ENCODE assay signal across 9 cellular contexts in genomic region chr10:73941300-73941699, GRCh38. TPM values are rescaled to one million over a fixed set of nuclear protein-coding genes. Genes with fewer than 3 reads are reported as not detected.
DNase-seq lines count a peak whose midpoint lies in the region; ATAC-seq and TF ChIP-seq lines count a peak whose summit lies in the region.
"Had no signal": no experiment of that assay in that cellular context is flagged by ENCODE, and none has a peak within 500 bp of the region (broad histone marks: within the 10 kb centered on the region; RNA-seq: fewer than 3 reads in every experiment).

No MANE protein-coding gene starts in this region.

- H3K4me2 ChIP-seq in Loucy (ENCODE audit: low read depth, low read length, poor library complexity, severe bottlenecking) (peak overlapping the region; percentile 74), mesendoderm (ENCODE audit: low read length) (no peak overlapping the region)

- H3K4me3 ChIP-seq in Loucy (ENCODE audit: low read length, poor library complexity, severe bottlenecking) (no peak overlapping the region), astrocyte of the spinal cord (ENCODE audit: low read depth, low read length) (no peak overlapping the region), mesendoderm (ENCODE audit: low read length) (no peak overlapping the region), thoracic aorta (no peak overlapping the region), HAP-1 (no peak overlapping the region)
- H3K4me3 ChIP-seq: GM12878 had no signal

- H3K4me1 Mint-ChIP-seq in activated CD8-positive, alpha-beta memory T cell treated with anti-CD3 and anti-CD28 coated beads, Interleukin-2, amount 10 ng/mL, durations not matched to agents 7 days and 5 days, result peaks cover 12% of the 10 kb centered on the region

- H3K4me1 ChIP-seq in Loucy (ENCODE audit: insufficient read depth, low read length, poor library complexity, severe bottlenecking) (peaks cover 7% of the 10 kb centered on the region), mesendoderm (ENCODE audit: control insufficient read depth, low read depth, low read length) (no peaks in the 10 kb centered on the region), thoracic aorta (ENCODE audit: control insufficient read depth in 1 of 2, low read depth in 2 of 2) (peaks cover 6 to 15% of the 10 kb centered on the region in 2 donors), HAP-1 (peaks cover 7% of the 10 kb centered on the region; the same call in 1 of the 2 replicates)

- no peaks in the 10 kb centered on the region for H4K20me1 ChIP-seq in Loucy (ENCODE audit: insufficient read depth, low read length, poor library complexity, severe bottlenecking)

- H3K27me3 Mint-ChIP-seq in activated CD8-positive, alpha-beta memory T cell treated with anti-CD3 and anti-CD28 coated beads, Interleukin-2, amount 10 ng/mL, durations not matched to agents 7 days and 5 days, result peaks cover 13% of the 10 kb centered on the region

- H3K9me3 Mint-ChIP-seq in activated CD8-positive, alpha-beta memory T cell treated with anti-CD3 and anti-CD28 coated beads, Interleukin-2, amount 10 ng/mL, durations not matched to agents 7 days and 5 days (ENCODE audit: low read depth), result no peaks in the 10 kb centered on the region

- H3K4me3 Mint-ChIP-seq in activated CD8-positive, alpha-beta memory T cell treated with anti-CD3 and anti-CD28 coated beads, Interleukin-2, amount 10 ng/mL, durations not matched to agents 7 days and 5 days, result no peak overlapping the region

- no peak overlapping the region for H3K27ac Mint-ChIP-seq in activated CD8-positive, alpha-beta memory T cell treated with anti-CD3 and anti-CD28 coated beads, Interleukin-2, amount 10 ng/mL, durations not matched to agents 7 days and 5 days

- H3K36me3 ChIP-seq in Loucy (ENCODE audit: insufficient read depth, low read length) (no peaks in the 10 kb centered on the region), mesendoderm (ENCODE audit: control insufficient read depth, insufficient read depth, low read length) (no peaks in the 10 kb centered on the region), thoracic aorta (no peaks in the 10 kb centered on the region), HAP-1 (replicated peaks) (no peaks in the 10 kb centered on the region)

- no peaks in the 10 kb centered on the region for H3K79me2 ChIP-seq in Loucy (ENCODE audit: insufficient read depth, low read length)
- H3K79me2 ChIP-seq in mesendoderm (ENCODE audit: control insufficient read depth, insufficient read depth, low read length), result no peaks in the 10 kb centered on the region

- H3K27me3 ChIP-seq in Loucy (ENCODE audit: insufficient read depth, low read length, poor library complexity, severe bottlenecking), result no peaks in the 10 kb centered on the region
- H3K27me3 ChIP-seq in mesendoderm (ENCODE audit: insufficient read depth, low read length, poor library complexity), result no peaks in the 10 kb centered on the region
- no peaks in the 10 kb centered on the region for H3K27me3 ChIP-seq in thoracic aorta (replicated peaks; ENCODE audit: insufficient read depth)
- no peaks in the 10 kb centered on the region for H3K27me3 ChIP-seq in HAP-1 (ENCODE audit: low read depth)

- in situ Hi-C loops in astrocyte of the spinal cord (cut with HindIII; ENCODE audit: low sequenced_read_pairs) (no loop called here), HAP-1 (cut with MboI; ENCODE audit: low sequenced_read_pairs) (no loop called here)

- no peaks in the 10 kb centered on the region for H3K9me2 ChIP-seq in Loucy (replicated peaks; ENCODE audit: low read depth, low read length)

- no peak for ATAC-seq in thoracic aorta (ENCODE audit: insufficient number of reproducible peaks, low FRiP score, low read depth)
- ATAC-seq in activated CD8-positive, alpha-beta memory T cell treated with anti-CD3 and anti-CD28 coated beads, Interleukin-2, amount 10 ng/mL, durations not matched to agents 7 days and 5 days, result no peak
- no peak for ATAC-seq in GM21825 (IDR thresholded peaks at IDR 0.05; ENCODE audit: unreplicated experiment)

- no peak overlapping the region for H2BK15ac ChIP-seq in mesendoderm (replicated peaks; ENCODE audit: low read depth)

- CTCF ChIA-PET in activated CD8-positive, alpha-beta memory T cell treated with anti-CD3 and anti-CD28 coated beads, Interleukin-2, amount 10 ng/mL, durations not matched to agents 7 days and 5 days (lab: Charles Lee), result interaction anchor here (0.7 to 17.6 kb wide), 48 partner anchors 9 to 293 kb away, joined by 3 to 642 read pairs (median 7); partner anchors contain the start of genes PLAU and VCL

- H3K9ac ChIP-seq in Loucy (ENCODE audit: low read depth, low read length, poor library complexity, severe bottlenecking) (peak overlapping the region; percentile 30), mesendoderm (ENCODE audit: low read length) (no peak overlapping the region)

- H2AFZ ChIP-seq in Loucy (ENCODE audit: low read length), result peak overlapping the region; percentile 81; the same call in 1 of the 2 replicates

- no peaks in the 10 kb centered on the region for H3F3A ChIP-seq in Loucy (ENCODE audit: low read depth)

- no peak overlapping the region for H3K4ac ChIP-seq in mesendoderm (ENCODE audit: low read depth, low read length)

- H2AK5ac ChIP-seq in mesendoderm (ENCODE audit: low read length), result no peak overlapping the region

- H2BK120ac ChIP-seq in mesendoderm (ENCODE audit: low read depth, low read length), result no peak overlapping the region

- peak overlapping the region; percentile 21 for H3K18ac ChIP-seq in mesendoderm (ENCODE audit: low read length)

- H3K9me3 ChIP-seq in Loucy (ENCODE audit: insufficient read depth, low read depth, low read length) (no peaks in the 10 kb centered on the region), thoracic aorta (no peaks in the 10 kb centered on the region), HAP-1 (no peaks in the 10 kb centered on the region; the same call in 1 of the 2 replicates)

- no peak overlapping the region for H3K27ac ChIP-seq in mesendoderm (ENCODE audit: low read depth, low read length)
- H3K27ac ChIP-seq in thoracic aorta, result peak overlapping the region; percentile 62 to 70

- no peaks in the 10 kb centered on the region for H3K79me1 ChIP-seq in mesendoderm (ENCODE audit: low read length)

- DNase-seq in astrocyte of the spinal cord (ENCODE audit: low read depth, low spot score) (peak; percentile 63), mesendoderm (no peak), thoracic aorta (ENCODE audit: low spot score) (no peak), NCI-H1092 (lab: John Stamatoyannopoulos, UW) (no peak), HAP-1 (ENCODE audit: low spot score in 2 of 2) (no peak)
- DNase-seq in activated CD8-positive, alpha-beta memory T cell treated with anti-CD3 and anti-CD28 coated beads, Interleukin-2, amount 10 ng/mL, durations not matched to agents 7 days and 5 days, result no peak

- H3K56ac ChIP-seq in mesendoderm (ENCODE audit: low read length), result no peak overlapping the region

- no peak overlapping the region for H3K23ac ChIP-seq in mesendoderm (ENCODE audit: low read length)

- no peak overlapping the region for H2BK5ac ChIP-seq in mesendoderm (ENCODE audit: low read length)

- no peaks in the 10 kb centered on the region for H3K36me3 Mint-ChIP-seq in activated CD8-positive, alpha-beta memory T cell treated with anti-CD3 and anti-CD28 coated beads, Interleukin-2, amount 10 ng/mL, durations not matched to agents 7 days and 5 days

- no peak overlapping the region for H4K5ac ChIP-seq in mesendoderm (ENCODE audit: low read length)

- no CpG with 5 or more reads among the region's 2 CpGs for WGBS in mesendoderm (ENCODE audit: extremely low coverage, insufficient coverage, low lambda C conversion rate)

- TF ChIP-seq CTCF in Loucy (conservative IDR thresholded peaks at IDR 0.05; ENCODE audit: low read length) (no peak), astrocyte of the spinal cord (IDR thresholded peaks at IDR 0.05; ENCODE audit: low read depth, low read length) (no peak), thoracic aorta (IDR thresholded peaks at IDR 0.05) (no peak)

- no peak overlapping the region for H4K8ac ChIP-seq in mesendoderm (ENCODE audit: low read depth, low read length)

RNA-seq across cellular contexts. Expression of gene PLAU, which starts 30.4 kb away (rescaled TPM):
- polyA plus RNA-seq in mesendoderm (2013, experiment 1 of 2), result 15.7 TPM
- 15.6 TPM for polyA plus RNA-seq in mesendoderm (2013, experiment 2 of 2)
- 100 to 1,000 TPM in 1 of 2 donors, 1 to 10 TPM in 1; 8.1 to 100 TPM for total RNA-seq in thoracic aorta
- 1 to 10 TPM; 2.2 to 4.8 TPM for total RNA-seq in activated CD8-positive, alpha-beta memory T cell treated with anti-CD3 and anti-CD28 coated beads, Interleukin-2, amount 10 ng/mL, durations not matched to agents 7 days and 5 days

RNA-seq across cellular contexts. Expression of gene VCL, which starts 56.6 kb away (rescaled TPM):
- polyA plus RNA-seq in mesendoderm (2013, experiment 1 of 2), result 212 TPM
- 218 TPM for polyA plus RNA-seq in mesendoderm (2013, experiment 2 of 2)
- 100 to 1,000 TPM; 346 to 348 TPM for total RNA-seq in thoracic aorta
- 10 to 100 TPM; 19.8 to 28.4 TPM for total RNA-seq in activated CD8-positive, alpha-beta memory T cell treated with anti-CD3 and anti-CD28 coated beads, Interleukin-2, amount 10 ng/mL, durations not matched to agents 7 days and 5 days

Comparison
In these comparisons a context has a peak if more than half of its experiments do, and no peak if none do; other contexts are left out.
1. RNA of gene VCL, which starts 56.6 kb away (total RNA-seq): 346 to 348 TPM in thoracic aorta; 19.8 to 28.4 TPM in activated CD8-positive, alpha-beta memory T cell treated with anti-CD3 and anti-CD28 coated beads, Interleukin-2, amount 10 ng/mL, durations not matched to agents 7 days and 5 days; every median in the first group is over 10 times any median in the second.